Comparison of ENCODE assay signal across 8 cellular contexts in the genomic region with DNA sequence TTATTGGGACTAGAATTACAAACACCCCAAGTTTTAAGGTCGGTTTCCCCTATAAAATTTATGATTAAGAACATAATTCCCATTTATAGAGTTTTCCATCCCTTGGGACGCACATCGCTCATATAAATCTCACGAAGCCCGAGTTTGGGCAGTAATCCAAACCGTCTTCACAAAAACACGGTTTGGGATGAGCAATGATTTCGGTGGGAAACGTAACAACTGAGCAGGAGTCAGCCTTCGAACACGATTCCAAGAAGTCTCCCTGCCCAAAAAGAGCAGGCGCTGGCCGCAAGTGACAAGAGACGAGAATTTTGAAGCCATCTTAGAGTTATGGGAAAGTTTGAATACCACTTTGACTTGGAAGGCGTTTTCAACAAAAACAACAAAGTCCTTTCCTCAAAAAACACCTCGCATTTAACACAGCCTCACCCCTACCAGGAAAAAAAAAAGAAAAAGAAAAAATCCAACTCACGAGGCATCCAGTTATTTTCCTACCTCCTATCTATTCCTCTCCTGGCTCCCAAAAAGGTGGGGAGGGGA. TPM values are rescaled to one million over a fixed set of nuclear protein-coding genes. Genes with fewer than 3 reads are reported as not detected.
DNase-seq lines count a peak whose midpoint lies in the region; ATAC-seq and TF ChIP-seq lines count a peak whose summit lies in the region.

No MANE protein-coding gene starts in this region.

- H3K4me3 Mint-ChIP-seq in Caco-2 (ENCODE audit: unreplicated experiment), result peak overlapping the region; percentile 80

- H3K4me3 ChIP-seq in Caco-2 (ENCODE audit: low read depth, low read length) (peak overlapping the region; percentile 39), mucosa of rectum (ENCODE audit: low read length in 2 of 2) (peak overlapping the region; percentile 77 to 80)

- H3K36me3 ChIP-seq in Caco-2 (ENCODE audit: control insufficient read depth, insufficient read depth, low read length) (peaks cover 3% of the 10 kb centered on the region; the same call in 1 of the 2 replicates), mucosa of rectum (ENCODE audit: control insufficient read depth in 2 of 2, insufficient read depth in 2 of 2, low read length in 2 of 2) (no peaks in the 10 kb centered on the region)

- H3K9me3 ChIP-seq in Caco-2, result no peaks in the 10 kb centered on the region
- no peaks in the 10 kb centered on the region for H3K9me3 ChIP-seq in mucosa of rectum (ENCODE audit: control insufficient read depth in 2 of 2, low read length in 2 of 2)

- H3K4me1 ChIP-seq in Caco-2 (peaks cover 14% of the 10 kb centered on the region; the same call in 1 of the 2 replicates), mucosa of rectum (ENCODE audit: control insufficient read depth in 2 of 2, insufficient read depth in 2 of 2, low read length in 2 of 2) (peaks cover 16 to 22% of the 10 kb centered on the region in 2 donors)

- intact Hi-C loops in Caco-2 (cut with micrococcal nuclease; ENCODE audit: unreplicated experiment), result loop anchor here (2.0 kb wide), 1 partner anchor 46 kb away; a partner anchor contains a TSS

- no peak for TF ChIP-seq CTCF in Caco-2 (IDR thresholded peaks at IDR 0.05; ENCODE audit: insufficient read depth in 1 of 2, low read depth in 1 of 2, low read length in 1 of 2, severe bottlenecking in 1 of 2, unreplicated experiment in 1 of 2)

- peak overlapping the region; percentile 79 for H3K27ac Mint-ChIP-seq in Caco-2 (ENCODE audit: unreplicated experiment)

- H3K36me3 Mint-ChIP-seq in Caco-2 (ENCODE audit: insufficient read depth, unreplicated experiment), result peaks cover 52% of the 10 kb centered on the region

- peaks cover 17% of the 10 kb centered on the region for H3K4me1 Mint-ChIP-seq in Caco-2 (ENCODE audit: low read depth, unreplicated experiment)

- H3K27ac ChIP-seq in cingulate gyrus (ENCODE audit: low read depth, low read length) (peak overlapping the region; percentile 81), mucosa of rectum (ENCODE audit: low read depth in 2 of 2, low read length in 2 of 2) (peak overlapping the region; percentile 88)

- no peaks in the 10 kb centered on the region for H3K9me3 Mint-ChIP-seq in Caco-2 (ENCODE audit: unreplicated experiment)

- CTCF ChIA-PET in Caco-2 (lab: Charles Lee), result no interaction called here

- H3K9ac ChIP-seq in mucosa of rectum (ENCODE audit: low read depth in 1 of 2, low read length in 2 of 2), result peak overlapping the region; percentile 72 to 87

- ATAC-seq in HG02938 (IDR thresholded peaks at IDR 0.05; ENCODE audit: unreplicated experiment), result no peak

- peaks cover 2% of the 10 kb centered on the region for H3K27me3 Mint-ChIP-seq in Caco-2 (ENCODE audit: insufficient read depth, unreplicated experiment)

- DNase-seq in Caco-2 (no peak), M059J (ENCODE audit: low read depth) (peak; percentile 10), GM19238 (ENCODE audit: insufficient read length, low spot score) (no peak), NCI-H2029 treated with DMSO at 0.1 percent for 48 hours (lab: John Stamatoyannopoulos, UW) (no peak), GF-D8 (lab: John Stamatoyannopoulos, UW) (no peak)

- TSS peak; percentile 56 for BruUV-seq in Caco-2 (replicated peaks; lab: Mats Ljungman, UMichigan)

- H3K27me3 ChIP-seq in Caco-2 (replicated peaks; ENCODE audit: control insufficient read depth, insufficient read depth, low read length), result no peaks in the 10 kb centered on the region
- H3K27me3 ChIP-seq in mucosa of rectum (ENCODE audit: control insufficient read depth in 2 of 2, insufficient read depth in 2 of 2, low read length in 2 of 2), result no peaks in the 10 kb centered on the region

- POLR2A ChIA-PET in Caco-2 (lab: Charles Lee), result no interaction called here

RNA-seq across cellular contexts. Expression of a gene that starts 1.7 kb away (rescaled TPM):
- total RNA-seq in Caco-2 (2022), result 129 and 139 TPM in 2 replicates
- total RNA-seq in M059J (2014; rRNA removed; shearing (Covaris generic)), result 17.7 and 26.5 TPM in 2 replicates

RNA-seq across cellular contexts. Expression of a gene that starts 46.5 kb away (rescaled TPM):
- 49.6 and 52.3 TPM in 2 replicates for total RNA-seq in Caco-2 (2022)
- 5.6 and 7.2 TPM in 2 replicates for total RNA-seq in M059J (2014; rRNA removed; shearing (Covaris generic))
